Comparison of ENCODE assay signal across 28 cellular contexts in the genomic region with DNA sequence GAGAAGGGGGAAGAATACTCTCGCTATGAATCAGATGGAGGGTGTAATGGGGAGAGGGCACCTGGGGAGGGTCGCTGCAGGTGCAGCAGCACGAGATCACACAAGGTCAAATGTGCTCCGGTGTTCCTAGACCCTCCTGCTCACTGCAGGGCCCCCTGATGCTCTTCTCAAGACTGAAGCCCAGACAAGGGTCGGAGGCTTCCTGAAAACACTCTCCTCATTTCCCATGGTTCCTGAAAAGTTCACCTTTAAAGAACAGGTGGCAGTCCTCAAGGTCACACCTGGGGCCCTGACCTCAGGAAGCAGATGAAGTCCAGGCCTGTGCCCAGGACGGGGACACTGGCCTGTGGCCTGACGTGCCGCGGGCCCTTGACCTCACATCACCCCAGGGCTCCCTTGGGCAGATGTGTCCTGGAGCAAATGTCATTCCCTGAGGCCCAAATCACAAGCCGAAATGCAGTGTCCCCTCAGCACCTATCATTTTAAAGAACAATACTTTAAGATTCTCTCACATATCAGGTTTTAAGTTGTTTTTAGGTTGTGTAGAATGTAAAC.
"Had no signal": no experiment of that assay in that cellular context is flagged by ENCODE, and none has a peak within 500 bp of the region (broad histone marks: within the 10 kb centered on the region; RNA-seq: fewer than 3 reads in every experiment).

No MANE protein-coding gene starts in this region.

- H3K27me3 ChIP-seq: SJCRH30 had no signal

- H3K4me3 ChIP-seq: SJCRH30, SK-N-MC had no signal

- H3K4me1 ChIP-seq: SJCRH30 had no signal

- ATAC-seq: activated naive CD8-positive, alpha-beta T cell treated with anti-CD3 and anti-CD28 coated beads, Interleukin-2, amount 50 U/mL, for 24 hours had no signal

- H3K27ac ChIP-seq: SJCRH30, SK-N-MC, WERI-Rb-1 had no signal

- H3K36me3 ChIP-seq: SJCRH30, WERI-Rb-1 had no signal

- DNase-seq: activated CD4-positive, alpha-beta memory T cell treated with anti-CD3 and anti-CD28 coated beads, Interleukin-2, amount 10 ng/mL, durations not matched to agents 7 days and 5 days; activated CD4-positive, alpha-beta T cell treated with anti-CD3 and anti-CD28 coated beads for 1 hour; activated CD4-positive, alpha-beta T cell treated with anti-CD3 and anti-CD28 coated beads for 48 hours; activated CD4-positive, CD25-positive, alpha-beta regulatory T cell; activated CD8-positive, alpha-beta memory T cell treated with anti-CD3 and anti-CD28 coated beads for 24 hours; activated naive CD4-positive, alpha-beta T cell treated with anti-CD3 and anti-CD28 coated beads, Interleukin-2, amount 10 ng/mL, durations not matched to agents 7 days and 5 days; activated naive CD8-positive, alpha-beta T cell treated with anti-CD3 and anti-CD28 coated beads, Interleukin-2, amount 50 U/mL, for 24 hours; activated T-cell treated with anti-CD3 and anti-CD28 coated beads, Interleukin-2, amount 50 U/mL, for 24 hours; anterior cingulate cortex; central memory CD4-positive, alpha-beta T cell; Kasumi-1; KG1; MM.1S; MV-4-11; NCI-H1092; NCI-H1436 treated with DMSO at 0.1 percent for 48 hours; NCI-H1694 treated with DMSO at 0.1 percent for 48 hours; NCI-H2029; NCI-H2171; NCI-H510A; NCI-H526; NCI-H748 treated with DMSO at 0.1 percent for 48 hours; OCI-M1; SHP77; SJCRH30; T1000; WERI-Rb-1 had no signal

- H3K9me3 ChIP-seq: SJCRH30 had no signal
